Comparison of ENCODE assay signal across 8 cellular contexts in the genomic region with DNA sequence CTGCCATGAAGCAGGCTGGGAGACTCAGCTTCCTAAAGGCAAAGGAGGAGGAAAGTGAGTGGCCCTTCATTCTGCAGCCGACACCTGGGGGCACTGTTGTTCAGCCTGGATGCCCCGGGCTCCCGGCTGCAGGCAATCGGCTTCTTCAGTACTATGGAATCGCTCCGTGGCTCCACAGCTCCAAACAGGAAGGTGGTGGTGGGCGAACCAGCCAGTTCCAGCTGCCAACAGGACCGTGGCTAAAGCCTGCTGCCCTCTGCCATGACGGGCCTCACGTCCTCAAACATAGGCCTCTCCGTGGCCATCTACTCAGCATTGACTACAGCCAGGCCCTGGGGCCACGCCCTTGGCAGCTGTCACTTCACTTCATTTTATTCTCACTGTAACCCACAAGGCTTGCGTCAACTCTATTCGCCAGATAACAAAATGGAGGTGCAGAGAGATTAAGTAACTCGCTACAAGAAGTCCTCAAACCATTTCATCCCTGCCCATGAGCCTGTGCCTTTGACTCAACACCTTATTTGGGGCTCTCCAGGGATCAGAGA. TPM values are rescaled to one million over a fixed set of nuclear protein-coding genes. Genes with fewer than 3 reads are reported as not detected.
DNase-seq lines count a peak whose midpoint lies in the region; ATAC-seq, FAIRE-seq and TF ChIP-seq lines count a peak whose summit lies in the region.

No MANE protein-coding gene starts in this region.

- no peak overlapping the region for H3K9ac ChIP-seq in endothelial cell of umbilical vein (replicated peaks; ENCODE audit: extremely low read depth, insufficient read depth, low read length)

- H3K36me3 Mint-ChIP-seq in natural killer cell treated with Interleukin-12 subunit alpha and Interleukin-12 subunit beta and Interleukin-15 and Interleukin-18, amount 100 ng/mL, for 72 hours: peaks cover 13% of the 10 kb centered on the region

- H4K20me1 ChIP-seq in endothelial cell of umbilical vein (replicated peaks; ENCODE audit: control insufficient read depth, extremely low read depth, insufficient read depth, low read length): no peaks in the 10 kb centered on the region

- H3K4me1 ChIP-seq in endothelial cell of umbilical vein (ENCODE audit: control insufficient read depth, extremely low read depth, insufficient read depth, low read length) (no peaks in the 10 kb centered on the region), testis (no peaks in the 10 kb centered on the region)

- POLR2A ChIA-PET in endothelial cell of umbilical vein (lab: Charles Lee): no interaction called here

- peak; percentile 87 for FAIRE-seq in endothelial cell of umbilical vein (lab: Jason Lieb, UNC)

- H3K9me1 ChIP-seq in endothelial cell of umbilical vein (replicated peaks; ENCODE audit: control insufficient read depth, extremely low read depth, insufficient read depth, low read length): no peaks in the 10 kb centered on the region

- no peaks in the 10 kb centered on the region for H3K79me2 ChIP-seq in endothelial cell of umbilical vein (ENCODE audit: control insufficient read depth, insufficient read depth, low read length)

- no peak overlapping the region for H3K4me3 Mint-ChIP-seq in natural killer cell treated with Interleukin-12 subunit alpha and Interleukin-12 subunit beta and Interleukin-15 and Interleukin-18, amount 100 ng/mL, for 72 hours

- H3K9me3 ChIP-seq in endothelial cell of umbilical vein (replicated peaks; ENCODE audit: control insufficient read depth, insufficient read depth, low read length) (peaks cover 4% of the 10 kb centered on the region), testis (no peaks in the 10 kb centered on the region)

- intact Hi-C loops in endothelial cell of umbilical vein (cut with micrococcal nuclease): loop anchor here (1.0 to 5.0 kb wide), 5 partner anchors 196 to 369 kb away; no protein-coding TSS in a partner anchor
- intact Hi-C loops in testis (cut with DNase I; ENCODE audit: low total_unique reads): no loop called here

- peaks cover 20 to 48% of the 10 kb centered on the region in 2 donors for H3K27me3 Mint-ChIP-seq in natural killer cell treated with Interleukin-12 subunit alpha and Interleukin-12 subunit beta and Interleukin-15 and Interleukin-18, amount 100 ng/mL, for 72 hours

- H3K27me3 ChIP-seq in endothelial cell of umbilical vein (ENCODE audit: control insufficient read depth in 2 of 2, insufficient read depth in 2 of 2, low read length in 2 of 2) (peaks cover 9 to 17% of the 10 kb centered on the region in 2 experiments), testis (no peaks in the 10 kb centered on the region)

- no peaks in the 10 kb centered on the region for H3K36me3 ChIP-seq in endothelial cell of umbilical vein (ENCODE audit: control insufficient read depth in 2 of 2, extremely low read depth in 1 of 2, insufficient read depth in 2 of 2, low read length in 2 of 2)
- no peaks in the 10 kb centered on the region for H3K36me3 ChIP-seq in testis (ENCODE audit: low read depth, missing control alignments)

- peak; percentile 77 for TF ChIP-seq CTCF in GM12864 (IDR thresholded peaks at IDR 0.05; ENCODE audit: low read depth, low read length, missing control alignments)
- peak; percentile 68 to 90 for TF ChIP-seq CTCF in endothelial cell of umbilical vein (IDR thresholded peaks at IDR 0.05; ENCODE audit: extremely low read depth in 1 of 2, insufficient read depth in 1 of 2, low read depth in 1 of 2, low read length in 2 of 2)
- peak; percentile 9 to 35 (median 29) for TF ChIP-seq CTCF in testis (IDR thresholded peaks at IDR 0.05)

- DNase-seq in GM12864 (ENCODE audit: low read depth) (no peak), NCI-H774 (lab: John Stamatoyannopoulos, UW) (peak; percentile 49), endothelial cell of umbilical vein (ENCODE audit: low read depth, low spot score) (peak; percentile 68), testis (peak; percentile 69)
- DNase-seq in activated CD4-positive, alpha-beta T cell treated with anti-CD3 and anti-CD28 coated beads, Interleukin-2, amount 50 U/mL, for 48 hours: peak; percentile 65 to 73
- DNase-seq in natural killer cell treated with Interleukin-12 subunit alpha and Interleukin-12 subunit beta and Interleukin-15 and Interleukin-18, amount 100 ng/mL, for 72 hours (ENCODE audit: low spot score): no peak

- CTCF ChIA-PET in endothelial cell of umbilical vein (lab: Charles Lee): interaction anchor here (0.6 to 5.0 kb wide), 59 partner anchors 8 to 470 kb away, joined by 3 to 61 read pairs (median 5); a partner anchor contains a TSS

- H3K4me2 ChIP-seq in endothelial cell of umbilical vein (ENCODE audit: insufficient read depth, low read length): no peak overlapping the region

- H2AFZ ChIP-seq in endothelial cell of umbilical vein (ENCODE audit: low read depth, low read length): peak overlapping the region; percentile 67

- H3K27ac ChIP-seq in endothelial cell of umbilical vein (ENCODE audit: insufficient read depth, low read depth, low read length): no peak overlapping the region
- no peak overlapping the region for H3K27ac ChIP-seq in testis

- TF ChIP-seq POLR2A in endothelial cell of umbilical vein (IDR thresholded peaks at IDR 0.05; ENCODE audit: low read depth, low read length): no peak
- TF ChIP-seq POLR2A in testis (IDR thresholded peaks at IDR 0.05): no peak

- no TSS peak for BruUV-seq in endothelial cell of umbilical vein (replicated peaks; lab: Mats Ljungman, UMichigan)

- H3K9me3 Mint-ChIP-seq in natural killer cell treated with Interleukin-12 subunit alpha and Interleukin-12 subunit beta and Interleukin-15 and Interleukin-18, amount 100 ng/mL, for 72 hours: peaks cover 4% of the 10 kb centered on the region

- dilution Hi-C loops in endothelial cell of umbilical vein (cut with MboI; ENCODE audit: extremely low pct_ligation_motif_present, low sequenced_read_pairs): no loop called here

- H3K27ac Mint-ChIP-seq in natural killer cell treated with Interleukin-12 subunit alpha and Interleukin-12 subunit beta and Interleukin-15 and Interleukin-18, amount 100 ng/mL, for 72 hours: no peak overlapping the region

- H3K4me3 ChIP-seq in GM12864 (ENCODE audit: low read depth, low read length): peak overlapping the region; percentile 34; the same call in 1 of the 2 replicates
- no peak overlapping the region for H3K4me3 ChIP-seq in endothelial cell of umbilical vein (replicated peaks in 1 of 3; ENCODE audit: insufficient read depth in 1 of 3, low read depth in 1 of 3, low read length in 3 of 3)
- H3K4me3 ChIP-seq in testis: no peak overlapping the region

- H3K4me1 Mint-ChIP-seq in natural killer cell treated with Interleukin-12 subunit alpha and Interleukin-12 subunit beta and Interleukin-15 and Interleukin-18, amount 100 ng/mL, for 72 hours (ENCODE audit: low read depth in 2 of 2): peaks cover 0 to 6% of the 10 kb centered on the region in 2 donors

- 35 to 71% methylated on average over 13 to 15 of the region's 15 CpGs for WGBS in testis, 2 donors

- peak; percentile 39 for ATAC-seq in HG03175 (IDR thresholded peaks at IDR 0.05; ENCODE audit: unreplicated experiment)
- ATAC-seq in natural killer cell treated with Interleukin-12 subunit alpha and Interleukin-12 subunit beta and Interleukin-15 and Interleukin-18, amount 100 ng/mL, for 72 hours: peak; percentile 45 to 76
- ATAC-seq in GM21528 (IDR thresholded peaks at IDR 0.05; ENCODE audit: low FRiP score, unreplicated experiment): no peak

TF ChIP-seq in endothelial cell of umbilical vein, 7 proteins besides CTCF, POLR2A, EP300 and RAD21:
- TF ChIP-seq JUN (IDR thresholded peaks at IDR 0.05; ENCODE audit: borderline replicate concordance, insufficient read depth, insufficient read length, low read depth) (no peak), EZH2 (IDR thresholded peaks at IDR 0.05; ENCODE audit: borderline replicate concordance, low read depth, low read length, severe bottlenecking) (no peak), MYC (IDR thresholded peaks at IDR 0.05; ENCODE audit: low read depth, low read length) (no peak), POLR2AphosphoS5 (IDR thresholded peaks at IDR 0.05; ENCODE audit: insufficient read depth, low read depth, low read length) (no peak), GATA2 (IDR thresholded peaks at IDR 0.05; ENCODE audit: insufficient read depth, insufficient read length, low read depth, low read length) (no peak), FOS (IDR thresholded peaks at IDR 0.05; ENCODE audit: borderline replicate concordance, insufficient read depth, low read length) (no peak)
- TF ChIP-seq, protein P1, sequence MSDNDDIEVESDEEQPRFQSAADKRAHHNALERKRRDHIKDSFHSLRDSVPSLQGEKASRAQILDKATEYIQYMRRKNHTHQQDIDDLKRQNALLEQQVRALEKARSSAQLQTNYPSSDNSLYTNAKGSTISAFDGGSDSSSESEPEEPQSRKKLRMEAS (IDR thresholded peaks at IDR 0.05; ENCODE audit: insufficient read depth, insufficient read length): no peak

RNA-seq across cellular contexts. Expression of a gene that starts 38.1 kb away (rescaled TPM):
- total RNA-seq in endothelial cell of umbilical vein (not detected in 2 replicates), testis (1 to 10 TPM in 1 of 2 donors, under 1 TPM in 1; 0.79 to 1.9 TPM)
- polyA plus RNA-seq in endothelial cell of umbilical vein (not detected in 2 replicates), testis (ENCODE audit: insufficient read depth, low read depth, low replicate concordance) (1.3 TPM)
- not detected in 2 replicates for polyA plus RNA-seq in endothelial cell of umbilical vein (2011; cell fraction: cytosol; rRNA removed)
- not detected in 2 replicates for polyA plus RNA-seq in endothelial cell of umbilical vein (2011; cell fraction: nucleus; rRNA removed)
- polyA plus RNA-seq in endothelial cell of umbilical vein (2012): not detected in 2 replicates
- polyA minus RNA-seq in endothelial cell of umbilical vein: not detected in 2 replicates
- polyA minus RNA-seq in endothelial cell of umbilical vein (2011; cell fraction: cytosol; rRNA and poly(A)+ RNA removed): not detected
- not detected in 2 replicates for polyA minus RNA-seq in endothelial cell of umbilical vein (2011; cell fraction: nucleus; rRNA and poly(A)+ RNA removed)
- 1 to 10 TPM in 1 of 2 donors, under 1 TPM in 1; 0.29 to 2.1 TPM for total RNA-seq in natural killer cell treated with Interleukin-12 subunit alpha and Interleukin-12 subunit beta and Interleukin-15 and Interleukin-18, amount 100 ng/mL, for 72 hours

Comparison
In these comparisons a context has a peak if more than half of its experiments do, and no peak if none do; other contexts are left out.
1. DNase-seq: peak in NCI-H774 (single experiment), activated CD4-positive, alpha-beta T cell treated with anti-CD3 and anti-CD28 coated beads, Interleukin-2, amount 50 U/mL, for 48 hours (2 of 2), endothelial cell of umbilical vein (single experiment) and testis (single experiment); none in GM12864 (single experiment) and natural killer cell treated with Interleukin-12 subunit alpha and Interleukin-12 subunit beta and Interleukin-15 and Interleukin-18, amount 100 ng/mL, for 72 hours (single experiment).
2. CTCF ChIP-seq: peak in every context shown above with its lines; median percentile 79 in endothelial cell of umbilical vein; 77 in GM12864; 29 in testis.